9 cellular contexts compared by ENCODE assay signal in genomic region chr1:54200519-54200997, GRCh38. TPM values are rescaled to one million over a fixed set of nuclear protein-coding genes. Genes with fewer than 3 reads are reported as not detected.
DNase-seq lines count a peak whose midpoint lies in the region; ATAC-seq and TF ChIP-seq lines count a peak whose summit lies in the region.
"Had no signal": no experiment of that assay in that cellular context is flagged by ENCODE, and none has a peak within 500 bp of the region (broad histone marks: within the 10 kb centered on the region; RNA-seq: fewer than 3 reads in every experiment).

No MANE protein-coding gene starts in this region.

- H3K4me1 Mint-ChIP-seq in osteocyte (ENCODE audit: unreplicated experiment): peaks cover 28% of the 10 kb centered on the region

- peak overlapping the region; percentile 87 for H3K4me3 Mint-ChIP-seq in osteocyte (ENCODE audit: unreplicated experiment)

- peaks cover 9% of the 10 kb centered on the region for H3K36me3 Mint-ChIP-seq in osteocyte (ENCODE audit: unreplicated experiment)

- peak overlapping the region; percentile 11 for H3K27ac ChIP-seq in AG04450 (ENCODE audit: low read depth, low read length)
- peak overlapping the region; percentile 65 to 67 for H3K27ac ChIP-seq in esophagus (ENCODE audit: low read depth in 2 of 2, low read length in 1 of 2)

- 1 to 2% methylated on average over 15 of the region's 15 CpGs for WGBS in esophagus, 2 donors

- no peak for TF ChIP-seq CTCF in AG04450 (IDR thresholded peaks at IDR 0.05; ENCODE audit: low read depth, low read length)
- no peak for TF ChIP-seq CTCF in osteocyte (IDR thresholded peaks at IDR 0.05)

- peak overlapping the region; percentile 84 for H3K27ac Mint-ChIP-seq in osteocyte (ENCODE audit: unreplicated experiment)

- no peaks in the 10 kb centered on the region for H3K27me3 Mint-ChIP-seq in osteocyte (ENCODE audit: unreplicated experiment)

- H3K27me3 ChIP-seq in AG04450 (ENCODE audit: control insufficient read depth, insufficient read depth, low read length) (no peaks in the 10 kb centered on the region), esophagus (ENCODE audit: control insufficient read depth in 1 of 2, insufficient read depth in 2 of 2, low read length in 2 of 2) (no peaks in the 10 kb centered on the region)

- ATAC-seq in GM21390 (IDR thresholded peaks at IDR 0.05; ENCODE audit: unreplicated experiment): peak; percentile 13

- peaks cover 10 to 12% of the 10 kb centered on the region in 2 donors for H3K36me3 ChIP-seq in esophagus (ENCODE audit: control insufficient read depth in 2 of 2, insufficient read depth in 2 of 2, low read length in 1 of 2)

- peaks cover 4% of the 10 kb centered on the region in 2 donors for H3K4me1 ChIP-seq in esophagus (ENCODE audit: control insufficient read depth in 2 of 2, insufficient read depth in 2 of 2, low read length in 1 of 2)

- H3K4me3 ChIP-seq in AG04450 (ENCODE audit: low read depth, low read length) (peak overlapping the region; percentile 95), esophagus (ENCODE audit: low read depth in 1 of 2, low read length in 2 of 2) (peak overlapping the region; percentile 92 to 95)

- POLR2A ChIA-PET in AG04450 (lab: Yijun Ruan, JAX): interaction anchor here (0.7 to 1.7 kb wide), 5 partner anchors 77 to 342 kb away, joined by 3 to 5 read pairs (median 4); no protein-coding TSS in a partner anchor

- DNase-seq in AG04450 (ENCODE audit: low read depth, low spot score) (no peak), OCI-M1 (lab: John Stamatoyannopoulos, UW) (peak; percentile 47), osteocyte (ENCODE audit: extremely low spot score, unreplicated experiment) (no peak), epidermal melanocyte (ENCODE audit: insufficient read length, low spot score) (no peak), medulla oblongata (ENCODE audit: extremely low spot score) (no peak), HuH-7.5 (ENCODE audit: low spot score) (no peak)

- no peaks in the 10 kb centered on the region for H3K9me3 Mint-ChIP-seq in osteocyte (ENCODE audit: unreplicated experiment)

- CTCF ChIA-PET in AG04450 (lab: Charles Lee): interaction anchor here (1.1 to 2.9 kb wide), 2 partner anchors 19 to 289 kb away, joined by 5 to 16 read pairs; no protein-coding TSS in a partner anchor

- H3K9me3 ChIP-seq in AG04450 (ENCODE audit: control insufficient read depth, insufficient read depth, low read length): no peaks in the 10 kb centered on the region; the same call in 1 of the 2 replicates
- H3K9me3 ChIP-seq in esophagus (ENCODE audit: control insufficient read depth in 2 of 2, insufficient read depth in 1 of 2, low read depth in 1 of 2, low read length in 1 of 2): no peaks in the 10 kb centered on the region

RNA-seq across cellular contexts. Expression of gene MRPL37, which starts 0.6 kb away (rescaled TPM):
- polyA plus RNA-seq in AG04450 (2011; rRNA removed) (16.6 and 27.9 TPM in 2 replicates), esophagus (10 to 100 TPM; 17.8 to 69.7 TPM)
- polyA minus RNA-seq in AG04450 (2011; rRNA and poly(A)+ RNA removed): 12.1 and 13.5 TPM in 2 replicates
- total RNA-seq in osteocyte: 73.7 and 78.2 TPM in 2 replicates

RNA-seq across cellular contexts. Expression of gene CYB5RL, which starts 0.7 kb away (rescaled TPM):
- polyA plus RNA-seq in AG04450 (2011; rRNA removed) (4.0 and 4.1 TPM in 2 replicates), esophagus (1 to 10 TPM; 1.7 to 1.8 TPM)
- 3.8 and 5.9 TPM in 2 replicates for polyA minus RNA-seq in AG04450 (2011; rRNA and poly(A)+ RNA removed)
- total RNA-seq in osteocyte: 10.7 and 12.4 TPM in 2 replicates

RNA-seq across cellular contexts. Expression of gene CDCP2, which starts 47.8 kb away (rescaled TPM):
- polyA plus RNA-seq in AG04450 (2011; rRNA removed) (not detected in 2 replicates), esophagus (under 1 TPM in 1 of 2 donors, not detected in 1; 0.06 TPM)
- not detected in 2 replicates for polyA minus RNA-seq in AG04450 (2011; rRNA and poly(A)+ RNA removed)
- not detected in 2 replicates for total RNA-seq in osteocyte
- total RNA-seq: renal cortical epithelial cell had no signal
